8 cellular contexts compared by ENCODE assay signal in the genomic region with DNA sequence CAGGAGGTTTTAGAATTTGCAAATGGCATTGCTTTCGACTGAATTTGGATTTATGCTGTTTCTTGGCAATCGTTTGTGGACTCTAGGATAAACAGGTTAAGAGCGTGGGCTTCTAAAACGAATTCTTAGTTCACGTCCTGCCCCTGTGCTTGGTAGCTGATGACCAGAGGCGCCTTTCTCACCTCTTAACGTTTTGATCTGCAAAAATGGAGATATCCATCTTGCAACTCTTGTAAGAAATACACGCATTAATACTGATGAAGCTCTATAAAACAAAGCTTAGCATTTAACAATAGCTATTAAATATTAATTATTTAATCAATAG. TPM values are rescaled to one million over a fixed set of nuclear protein-coding genes. Genes with fewer than 3 reads are reported as not detected.
A peak's percentile ranks its signal among the peaks of the same experiment; 100 is the strongest.
DNase-seq lines count a peak whose midpoint lies in the region; ATAC-seq and TF ChIP-seq lines count a peak whose summit lies in the region.

No MANE protein-coding gene starts in this region.

- 29 to 35% methylated on average over 8 of the region's 8 CpGs for WGBS in testis, 2 donors

- DNase-seq in activated CD4-positive, alpha-beta T cell treated with anti-CD3 and anti-CD28 coated beads for 36 hours = no peak
- no peak for DNase-seq in activated CD4-positive, alpha-beta T cell treated with anti-CD3 and anti-CD28 coated beads, Interleukin-2, amount 50 U/mL, for 48 hours
- DNase-seq in kidney epithelial cell (ENCODE audit: low read depth) = no peak
- no peak for DNase-seq in testis
- DNase-seq in inferior parietal cortex (ENCODE audit: extremely low spot score) = no peak
- DNase-seq in retina = no peak

- peak overlapping the region; percentile 80 for H3K4me3 Mint-ChIP-seq in activated CD4-positive, alpha-beta T cell treated with anti-CD3 and anti-CD28 coated beads for 36 hours
- H3K4me3 Mint-ChIP-seq in activated naive CD8-positive, alpha-beta T cell = peak overlapping the region; percentile 87

- H3K9me3 ChIP-seq in testis = no peaks in the 10 kb centered on the region

- H3K27ac Mint-ChIP-seq in activated CD4-positive, alpha-beta T cell treated with anti-CD3 and anti-CD28 coated beads for 36 hours = no peak overlapping the region
- H3K27ac Mint-ChIP-seq in activated naive CD8-positive, alpha-beta T cell = peak overlapping the region; percentile 41

- TF ChIP-seq POLR2A in testis (IDR thresholded peaks at IDR 0.05) = no peak

- peak overlapping the region; percentile 92 for H3K4me3 ChIP-seq in kidney epithelial cell (ENCODE audit: low read depth, low read length)
- H3K4me3 ChIP-seq in testis = peak overlapping the region; percentile 93 to 99

- CTCF ChIA-PET in activated CD4-positive, alpha-beta T cell treated with anti-CD3 and anti-CD28 coated beads for 36 hours (lab: Charles Lee) = interaction anchor here (0.7 to 1.5 kb wide), 7 partner anchors 9 to 550 kb away, joined by 3 to 4 read pairs (median 3); no protein-coding TSS in a partner anchor

- no peaks in the 10 kb centered on the region for H3K9me3 Mint-ChIP-seq in activated CD4-positive, alpha-beta T cell treated with anti-CD3 and anti-CD28 coated beads for 36 hours (ENCODE audit: low read depth)
- no peaks in the 10 kb centered on the region for H3K9me3 Mint-ChIP-seq in activated naive CD8-positive, alpha-beta T cell (ENCODE audit: low read depth)

- TF ChIP-seq CTCF in kidney epithelial cell (IDR thresholded peaks at IDR 0.05; ENCODE audit: insufficient read depth, low read length, poor library complexity, severe bottlenecking) = no peak
- TF ChIP-seq CTCF in testis (IDR thresholded peaks at IDR 0.05) = no peak

- POLR2A ChIA-PET in activated CD4-positive, alpha-beta T cell treated with anti-CD3 and anti-CD28 coated beads for 36 hours (lab: Charles Lee) = interaction anchor here (1.5 kb wide), 1 partner anchor 114 kb away, joined by 6 read pairs; a partner anchor contains a TSS

- H3K4me1 ChIP-seq in testis = peaks cover 3% of the 10 kb centered on the region

- no peaks in the 10 kb centered on the region for H3K27me3 Mint-ChIP-seq in activated CD4-positive, alpha-beta T cell treated with anti-CD3 and anti-CD28 coated beads for 36 hours
- no peaks in the 10 kb centered on the region for H3K27me3 Mint-ChIP-seq in activated naive CD8-positive, alpha-beta T cell

- H3K27me3 ChIP-seq in kidney epithelial cell (ENCODE audit: control insufficient read depth, insufficient read depth, low read length) (no peaks in the 10 kb centered on the region), testis (no peaks in the 10 kb centered on the region)

- H3K36me3 Mint-ChIP-seq in activated CD4-positive, alpha-beta T cell treated with anti-CD3 and anti-CD28 coated beads for 36 hours (ENCODE audit: low read depth) = no peaks in the 10 kb centered on the region
- H3K36me3 Mint-ChIP-seq in activated naive CD8-positive, alpha-beta T cell = no peaks in the 10 kb centered on the region

- ATAC-seq in activated CD4-positive, alpha-beta T cell treated with anti-CD3 and anti-CD28 coated beads for 36 hours = no peak
- no peak for ATAC-seq in HG03139 (IDR thresholded peaks at IDR 0.05; ENCODE audit: unreplicated experiment)

- H3K27ac ChIP-seq in testis = peak overlapping the region in 1 of 2 donors; percentile 95

- peaks cover 31% of the 10 kb centered on the region for H3K4me1 Mint-ChIP-seq in activated CD4-positive, alpha-beta T cell treated with anti-CD3 and anti-CD28 coated beads for 36 hours
- peaks cover 10% of the 10 kb centered on the region for H3K4me1 Mint-ChIP-seq in activated naive CD8-positive, alpha-beta T cell (ENCODE audit: low read depth)

- intact Hi-C loops in activated CD4-positive, alpha-beta T cell treated with anti-CD3 and anti-CD28 coated beads for 36 hours (cut with DNase I, micrococcal nuclease) = loop anchor here (1.0 to 5.0 kb wide), 16 partner anchors 55 to 855 kb away; a partner anchor contains a TSS
- intact Hi-C loops in testis (cut with DNase I; ENCODE audit: low total_unique reads) = no loop called here

- H3K36me3 ChIP-seq in kidney epithelial cell (ENCODE audit: control insufficient read depth, insufficient read depth, low read length) (no peaks in the 10 kb centered on the region), testis (ENCODE audit: low read depth, missing control alignments) (no peaks in the 10 kb centered on the region)

RNA-seq across cellular contexts. Expression of a gene that starts 0.6 kb away (rescaled TPM):
- total RNA-seq in activated CD4-positive, alpha-beta T cell treated with anti-CD3 and anti-CD28 coated beads for 36 hours = 10 to 100 TPM; 10.9 to 12.5 TPM
- 10.0 and 13.3 TPM in 2 replicates for total RNA-seq in kidney epithelial cell
- 10 to 100 TPM; 19.0 to 20.1 TPM for total RNA-seq in testis
- 40.5 TPM for polyA plus RNA-seq in testis (ENCODE audit: insufficient read depth, low read depth, low replicate concordance)
